ENCODE assay signal across 18 cellular contexts in the genomic region with DNA sequence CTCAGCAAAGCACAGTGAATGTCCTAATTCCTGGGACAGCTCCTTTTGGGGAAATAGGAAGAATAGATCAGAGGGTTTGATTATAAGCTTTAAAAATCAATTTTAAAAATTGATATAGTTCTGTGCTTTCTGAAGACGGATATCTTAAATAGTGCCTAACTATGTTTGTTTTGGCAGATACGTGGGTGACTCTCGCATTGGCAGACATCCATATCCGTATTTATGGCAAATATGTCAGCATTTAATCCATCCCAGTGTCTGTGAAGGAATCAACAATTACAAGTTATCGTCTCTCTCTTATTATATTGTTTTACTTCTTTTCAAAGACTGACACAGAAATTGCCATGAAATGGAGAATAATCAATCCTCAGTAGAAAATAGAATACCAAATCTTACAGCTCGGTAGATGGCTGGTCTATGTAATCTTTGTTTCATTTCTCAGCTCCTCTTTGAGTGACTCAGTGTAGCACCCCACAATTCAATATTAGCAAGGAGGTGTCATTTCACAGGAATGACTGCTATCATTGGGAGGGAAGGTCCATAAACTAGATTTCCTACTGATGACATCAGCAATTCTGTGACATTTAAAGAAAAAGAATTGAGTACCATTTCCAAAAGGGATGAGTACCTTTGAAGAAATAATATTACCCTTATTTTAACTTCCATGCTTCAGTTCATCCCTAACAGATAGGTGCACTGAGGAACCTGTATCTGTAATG.
DNase-seq lines count a peak whose midpoint lies in the region; ATAC-seq, FAIRE-seq and TF ChIP-seq lines count a peak whose summit lies in the region.
"Had no signal": no experiment of that assay in that cellular context is flagged by ENCODE, and none has a peak within 500 bp of the region (broad histone marks: within the 10 kb centered on the region; RNA-seq: fewer than 3 reads in every experiment).

No MANE protein-coding gene starts in this region.

- H3K27ac Mint-ChIP-seq in natural killer cell: no peak overlapping the region
- H3K27ac Mint-ChIP-seq: activated CD4-positive, alpha-beta T cell treated with anti-CD3 and anti-CD28 coated beads, Interleukin-2, amount 10 ng/mL, durations not matched to agents 7 days and 5 days; mesothelial cell of epicardium had no signal

- no peak overlapping the region for H3K27ac ChIP-seq in SU-DHL-6 (ENCODE audit: low read depth, low read length)
- H3K27ac ChIP-seq in keratinocyte (ENCODE audit: control insufficient read depth, insufficient read depth, low read length): no peak overlapping the region
- H3K27ac ChIP-seq: thoracic aorta had no signal

- intact Hi-C loops in natural killer cell (cut with micrococcal nuclease): no loop called here

- H3K27me3 ChIP-seq in MG63 (peaks cover 2% of the 10 kb centered on the region), SU-DHL-6 (ENCODE audit: low read length) (no peaks in the 10 kb centered on the region), keratinocyte (ENCODE audit: control insufficient read depth, extremely low read depth, insufficient read depth, low read length) (no peaks in the 10 kb centered on the region)
- H3K27me3 ChIP-seq: Peyer's patch had no signal

- H3K9me3 Mint-ChIP-seq in natural killer cell: no peaks in the 10 kb centered on the region

- in situ Hi-C loops in GM13977 (cut with MboI; ENCODE audit: low pct_unique_long_range_greater_than_20kb, low sequenced_read_pairs, unreplicated experiment): loop anchor here (10.0 kb wide), 1 partner anchor 229 kb away; no protein-coding TSS in a partner anchor

- no peak for TF ChIP-seq POLR2A in GM18505 (IDR thresholded peaks at IDR 0.05; ENCODE audit: borderline replicate concordance, extremely low read depth, insufficient read depth, insufficient read length)

- H2AFZ ChIP-seq in SU-DHL-6 (ENCODE audit: low read depth, low read length, severe bottlenecking) (no peak overlapping the region), keratinocyte (ENCODE audit: control insufficient read depth, low read length) (no peak overlapping the region)

- dilution Hi-C loops in keratinocyte (cut with MboI; ENCODE audit: extremely low pct_ligation_motif_present, low sequenced_read_pairs): no loop called here

- no peak for ATAC-seq in natural killer cell
- ATAC-seq in HG03139 (IDR thresholded peaks at IDR 0.05; ENCODE audit: unreplicated experiment): no peak
- ATAC-seq in GM18505 (IDR thresholded peaks at IDR 0.05; ENCODE audit: unreplicated experiment): no peak
- ATAC-seq: HCT116 had no signal

- H3K36me3 Mint-ChIP-seq in natural killer cell: no peaks in the 10 kb centered on the region
- H3K36me3 Mint-ChIP-seq: mesothelial cell of epicardium had no signal

- H3K4me1 Mint-ChIP-seq in natural killer cell: peaks cover 10 to 14% of the 10 kb centered on the region in 2 donors

- H3K9me2 ChIP-seq in SU-DHL-6 (replicated peaks; ENCODE audit: insufficient read depth, low read length): no peaks in the 10 kb centered on the region

- H3K79me2 ChIP-seq in SU-DHL-6 (ENCODE audit: insufficient read depth, low read length) (no peaks in the 10 kb centered on the region), keratinocyte (ENCODE audit: control insufficient read depth, insufficient read depth, low read length) (no peaks in the 10 kb centered on the region)

- DNase-seq in GM12864 (ENCODE audit: low read depth) (no peak), MG63 (peak; percentile 15), keratinocyte (ENCODE audit: low read depth, low spot score) (no peak), GM13977 (ENCODE audit: low spot score) (no peak), natural killer cell (no peak)
- DNase-seq: activated CD4-positive, alpha-beta T cell treated with anti-CD3 and anti-CD28 coated beads, Interleukin-2, amount 10 ng/mL, durations not matched to agents 7 days and 5 days; activated CD8-positive, alpha-beta memory T cell treated with anti-CD3 and anti-CD28 coated beads, Interleukin-2, amount 50 U/mL, for 48 hours; KBM-7; NCI-H146; NCI-H510A treated with DMSO at 0.1 percent for 48 hours; Peyer's patch had no signal

- H3F3A ChIP-seq in SU-DHL-6 (ENCODE audit: insufficient read depth): peaks cover 3% of the 10 kb centered on the region; the same call in 1 of the 2 replicates

- peaks cover 8% of the 10 kb centered on the region for H3K4me1 ChIP-seq in keratinocyte (ENCODE audit: control insufficient read depth, extremely low read depth, insufficient read depth, low read length)

- H3K27me3 Mint-ChIP-seq in natural killer cell (ENCODE audit: low read depth in 2 of 2): peaks cover 47 to 77% of the 10 kb centered on the region in 2 donors

- H3K36me3 ChIP-seq in MG63: no peaks in the 10 kb centered on the region
- H3K36me3 ChIP-seq in SU-DHL-6 (ENCODE audit: low read length): no peaks in the 10 kb centered on the region
- H3K36me3 ChIP-seq in keratinocyte (ENCODE audit: control insufficient read depth in 2 of 2, extremely low read depth in 1 of 2, insufficient read depth in 2 of 2, low read length in 2 of 2): no peaks in the 10 kb centered on the region
- H3K36me3 ChIP-seq: Peyer's patch, thoracic aorta had no signal

- H4K20me1 ChIP-seq in SU-DHL-6 (ENCODE audit: low read depth, low read length): no peaks in the 10 kb centered on the region
- H4K20me1 ChIP-seq in keratinocyte (ENCODE audit: control insufficient read depth, extremely low read depth, insufficient read depth, low read length): no peaks in the 10 kb centered on the region

- no peaks in the 10 kb centered on the region for H3K9me1 ChIP-seq in keratinocyte (ENCODE audit: control insufficient read depth, extremely low read depth, insufficient read depth, low read length)

- TF ChIP-seq CTCF in GM12864 (IDR thresholded peaks at IDR 0.05; ENCODE audit: low read depth, low read length, missing control alignments): no peak
- TF ChIP-seq CTCF in SU-DHL-6 (IDR thresholded peaks at IDR 0.05; ENCODE audit: insufficient read depth, low read length, poor library complexity, severe bottlenecking): no peak
- TF ChIP-seq CTCF in keratinocyte (optimal IDR thresholded peaks at IDR 0.05 in 1 of 3, IDR thresholded peaks at IDR 0.05 in 1 of 3, conservative IDR thresholded peaks at IDR 0.05 in 1 of 3; ENCODE audit: extremely low read depth in 1 of 3, insufficient read depth in 2 of 3, low read length in 3 of 3): no peak
- TF ChIP-seq CTCF in GM13977 (IDR thresholded peaks at IDR 0.05; ENCODE audit: extremely low read depth, insufficient read depth, missing control alignments): no peak
- TF ChIP-seq CTCF in natural killer cell (IDR thresholded peaks at IDR 0.05): no peak

- no peak overlapping the region for H3K9ac ChIP-seq in SU-DHL-6 (ENCODE audit: low read length)
- H3K9ac ChIP-seq in keratinocyte (ENCODE audit: control insufficient read depth, extremely low read depth, insufficient read depth, low read length): no peak overlapping the region

- H3K9me3 ChIP-seq in MG63 (no peaks in the 10 kb centered on the region), SU-DHL-6 (ENCODE audit: insufficient read depth, low read length) (no peaks in the 10 kb centered on the region), keratinocyte (ENCODE audit: control insufficient read depth, low read depth, low read length) (no peaks in the 10 kb centered on the region)
- H3K9me3 ChIP-seq: Peyer's patch, thoracic aorta had no signal

- H3K4me2 ChIP-seq in SU-DHL-6 (ENCODE audit: low read depth, low read length, poor library complexity, severe bottlenecking) (peak overlapping the region; percentile 42), keratinocyte (ENCODE audit: control insufficient read depth, extremely low read depth, insufficient read depth, low read depth, low read length) (peak overlapping the region; percentile 64)

- H3K4me3 ChIP-seq in GM12864 (ENCODE audit: low read depth, low read length) (peak overlapping the region; percentile 26; the same call in 1 of the 2 replicates), MG63 (no peak overlapping the region), SU-DHL-6 (ENCODE audit: insufficient read depth, low read length, poor library complexity, severe bottlenecking) (no peak overlapping the region), keratinocyte (ENCODE audit: control insufficient read depth in 2 of 3, extremely low read depth in 1 of 3, insufficient read depth in 2 of 3, low read depth in 1 of 3, low read length in 3 of 3) (peak overlapping the region in 1 of 3 experiments; percentile 34)
- H3K4me3 ChIP-seq: Peyer's patch, thoracic aorta had no signal

- no peak overlapping the region for H3K4me3 Mint-ChIP-seq in natural killer cell
- H3K4me3 Mint-ChIP-seq: activated CD4-positive, alpha-beta T cell treated with anti-CD3 and anti-CD28 coated beads, Interleukin-2, amount 10 ng/mL, durations not matched to agents 7 days and 5 days; mesothelial cell of epicardium had no signal

- FAIRE-seq in keratinocyte (lab: Jason Lieb, UNC): no peak
- FAIRE-seq: frontal cortex had no signal
